ENCODE assay signal across 27 cellular contexts in the genomic region with DNA sequence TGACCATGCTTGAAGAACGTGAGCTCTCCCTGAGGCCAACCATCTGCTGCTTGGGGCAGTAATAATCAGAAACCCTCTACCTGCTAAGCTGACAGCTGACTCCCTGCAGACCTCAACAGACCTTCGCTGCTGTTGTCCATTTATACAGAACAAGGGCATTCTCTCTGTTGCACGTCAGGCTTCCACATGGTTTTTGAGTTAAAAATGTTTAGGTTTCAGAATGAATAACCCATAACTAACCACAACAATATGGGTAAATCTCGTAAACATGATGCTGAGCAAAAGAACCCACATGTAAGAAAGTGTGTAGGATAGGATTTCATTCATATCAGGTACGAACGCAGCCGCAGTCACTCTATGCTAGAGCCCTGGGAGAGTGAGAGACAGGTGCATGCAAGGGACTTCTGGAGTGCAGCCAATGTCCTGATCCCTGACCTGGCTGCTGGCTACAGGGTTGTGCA.
"Had no signal": no experiment of that assay in that cellular context is flagged by ENCODE, and none has a peak within 500 bp of the region (broad histone marks: within the 10 kb centered on the region; RNA-seq: fewer than 3 reads in every experiment).

No MANE protein-coding gene starts in this region.

- H2AFZ ChIP-seq: neural progenitor cell had no signal

- H3K9me3 ChIP-seq: breast epithelium, gastroesophageal sphincter, tibial artery had no signal

- H3K27me3 ChIP-seq: breast epithelium, gastroesophageal sphincter, neural progenitor cell, tibial artery had no signal

- H3K27me3 Mint-ChIP-seq: activated CD4-positive, alpha-beta memory T cell treated with anti-CD3 and anti-CD28 coated beads, Interleukin-2, amount 10 ng/mL, durations not matched to agents 7 days and 5 days; activated naive CD8-positive, alpha-beta T cell treated with anti-CD3 and anti-CD28 coated beads, Interleukin-2, amount 10 ng/mL, durations not matched to agents 7 days and 5 days; central memory CD8-positive, alpha-beta T cell; stimulated activated naive CD8-positive, alpha-beta T cell treated with anti-CD3 and anti-CD28 coated beads, Interleukin-15, amount 100 ng/mL, for 72 hours had no signal

- H3K4me3 Mint-ChIP-seq: activated CD4-positive, alpha-beta memory T cell treated with anti-CD3 and anti-CD28 coated beads, Interleukin-2, amount 10 ng/mL, durations not matched to agents 7 days and 5 days; activated naive CD4-positive, alpha-beta T cell treated with anti-CD3 and anti-CD28 coated beads for 36 hours; activated naive CD8-positive, alpha-beta T cell treated with anti-CD3 and anti-CD28 coated beads, Interleukin-2, amount 10 ng/mL, durations not matched to agents 7 days and 5 days; activated T-cell treated with anti-CD3 and anti-CD28 coated beads, Interleukin-2, amount 50 U/mL, for 72 hours; central memory CD8-positive, alpha-beta T cell; mesothelial cell of epicardium; naive thymus-derived CD8-positive, alpha-beta T cell; neural progenitor cell; stimulated activated effector memory CD8-positive, alpha-beta T cell treated with anti-CD3 and anti-CD28 coated beads, Interleukin-12 subunit alpha, Interleukin-12 subunit beta, amount 100 ng/mL, for 72 hours; stimulated activated naive CD8-positive, alpha-beta T cell treated with anti-CD3 and anti-CD28 coated beads, Interleukin-15, amount 100 ng/mL, for 72 hours had no signal

- H3K9me3 Mint-ChIP-seq: activated CD4-positive, alpha-beta memory T cell treated with anti-CD3 and anti-CD28 coated beads, Interleukin-2, amount 10 ng/mL, durations not matched to agents 7 days and 5 days; activated naive CD8-positive, alpha-beta T cell treated with anti-CD3 and anti-CD28 coated beads, Interleukin-2, amount 10 ng/mL, durations not matched to agents 7 days and 5 days; neural progenitor cell; stimulated activated effector memory CD8-positive, alpha-beta T cell treated with anti-CD3 and anti-CD28 coated beads, Interleukin-12 subunit alpha, Interleukin-12 subunit beta, amount 100 ng/mL, for 72 hours had no signal

- ATAC-seq: gastroesophageal sphincter; left ventricle myocardium superior; naive thymus-derived CD8-positive, alpha-beta T cell; sciatic nerve; stimulated activated effector memory CD8-positive, alpha-beta T cell treated with anti-CD3 and anti-CD28 coated beads, Interleukin-12 subunit alpha, Interleukin-12 subunit beta, amount 100 ng/mL, for 72 hours; stimulated activated naive CD8-positive, alpha-beta T cell treated with anti-CD3 and anti-CD28 coated beads, Interleukin-15, amount 100 ng/mL, for 72 hours had no signal

- DNase-seq: activated CD4-positive, alpha-beta memory T cell treated with anti-CD3 and anti-CD28 coated beads, Interleukin-2, amount 10 ng/mL, durations not matched to agents 7 days and 5 days; activated CD4-positive, alpha-beta T cell treated with anti-CD3 and anti-CD28 coated beads for 48 hours; activated CD4-positive, CD25-positive, alpha-beta regulatory T cell; activated effector memory CD4-positive, alpha-beta T cell treated with Interleukin-2 at 50 U/mL for 16 hours; activated naive CD4-positive, alpha-beta T cell treated with anti-CD3 and anti-CD28 coated beads for 36 hours; activated naive CD8-positive, alpha-beta T cell treated with anti-CD3 and anti-CD28 coated beads, Interleukin-2, amount 10 ng/mL, durations not matched to agents 7 days and 5 days; activated T-cell treated with anti-CD3 and anti-CD28 coated beads, Interleukin-2, amount 50 U/mL, for 72 hours; amniotic stem cell; cortex of kidney; head of caudate nucleus; hypothalamus; left ventricle myocardium superior; mammary epithelial cell; naive thymus-derived CD8-positive, alpha-beta T cell; posterior cingulate gyrus; small intestine; stimulated activated CD4-positive, alpha-beta T cell treated with anti-CD3 and anti-CD28 coated beads, Interleukin-2, amount 100 ng/mL, for 24 hours; stimulated activated naive CD8-positive, alpha-beta T cell treated with anti-CD3 and anti-CD28 coated beads, Interleukin-15, amount 100 ng/mL, for 72 hours; tibial artery had no signal

- H3K36me3 ChIP-seq: breast epithelium, gastroesophageal sphincter, neural progenitor cell, tibial artery had no signal

- H3K4me1 Mint-ChIP-seq: activated CD4-positive, alpha-beta memory T cell treated with anti-CD3 and anti-CD28 coated beads, Interleukin-2, amount 10 ng/mL, durations not matched to agents 7 days and 5 days; activated naive CD8-positive, alpha-beta T cell treated with anti-CD3 and anti-CD28 coated beads, Interleukin-2, amount 10 ng/mL, durations not matched to agents 7 days and 5 days; central memory CD8-positive, alpha-beta T cell; naive thymus-derived CD8-positive, alpha-beta T cell; neural progenitor cell; stimulated activated effector memory CD8-positive, alpha-beta T cell treated with anti-CD3 and anti-CD28 coated beads, Interleukin-12 subunit alpha, Interleukin-12 subunit beta, amount 100 ng/mL, for 72 hours; stimulated activated naive CD8-positive, alpha-beta T cell treated with anti-CD3 and anti-CD28 coated beads, Interleukin-15, amount 100 ng/mL, for 72 hours had no signal

- H3K27ac ChIP-seq: breast epithelium, epithelial cell of prostate, gastroesophageal sphincter, neural progenitor cell, tibial artery had no signal

- H3K36me3 Mint-ChIP-seq: activated naive CD8-positive, alpha-beta T cell treated with anti-CD3 and anti-CD28 coated beads, Interleukin-2, amount 10 ng/mL, durations not matched to agents 7 days and 5 days; mesothelial cell of epicardium; naive thymus-derived CD8-positive, alpha-beta T cell; neural progenitor cell; stimulated activated effector memory CD8-positive, alpha-beta T cell treated with anti-CD3 and anti-CD28 coated beads, Interleukin-12 subunit alpha, Interleukin-12 subunit beta, amount 100 ng/mL, for 72 hours had no signal

- H3K4me2 ChIP-seq: neural progenitor cell had no signal

- H3K9ac ChIP-seq: neural progenitor cell had no signal

- H3K4me3 ChIP-seq: breast epithelium, gastroesophageal sphincter, neural progenitor cell, tibial artery had no signal

- H3K4me1 ChIP-seq: breast epithelium, gastroesophageal sphincter, neural progenitor cell, tibial artery had no signal

- H3K27ac Mint-ChIP-seq: activated CD4-positive, alpha-beta memory T cell treated with anti-CD3 and anti-CD28 coated beads, Interleukin-2, amount 10 ng/mL, durations not matched to agents 7 days and 5 days; activated naive CD4-positive, alpha-beta T cell treated with anti-CD3 and anti-CD28 coated beads for 36 hours; activated naive CD8-positive, alpha-beta T cell treated with anti-CD3 and anti-CD28 coated beads, Interleukin-2, amount 10 ng/mL, durations not matched to agents 7 days and 5 days; activated T-cell treated with anti-CD3 and anti-CD28 coated beads, Interleukin-2, amount 50 U/mL, for 72 hours; mesothelial cell of epicardium; naive thymus-derived CD8-positive, alpha-beta T cell; neural progenitor cell; stimulated activated effector memory CD8-positive, alpha-beta T cell treated with anti-CD3 and anti-CD28 coated beads, Interleukin-12 subunit alpha, Interleukin-12 subunit beta, amount 100 ng/mL, for 72 hours had no signal
